16 cellular contexts compared by ENCODE assay signal in the genomic region with DNA sequence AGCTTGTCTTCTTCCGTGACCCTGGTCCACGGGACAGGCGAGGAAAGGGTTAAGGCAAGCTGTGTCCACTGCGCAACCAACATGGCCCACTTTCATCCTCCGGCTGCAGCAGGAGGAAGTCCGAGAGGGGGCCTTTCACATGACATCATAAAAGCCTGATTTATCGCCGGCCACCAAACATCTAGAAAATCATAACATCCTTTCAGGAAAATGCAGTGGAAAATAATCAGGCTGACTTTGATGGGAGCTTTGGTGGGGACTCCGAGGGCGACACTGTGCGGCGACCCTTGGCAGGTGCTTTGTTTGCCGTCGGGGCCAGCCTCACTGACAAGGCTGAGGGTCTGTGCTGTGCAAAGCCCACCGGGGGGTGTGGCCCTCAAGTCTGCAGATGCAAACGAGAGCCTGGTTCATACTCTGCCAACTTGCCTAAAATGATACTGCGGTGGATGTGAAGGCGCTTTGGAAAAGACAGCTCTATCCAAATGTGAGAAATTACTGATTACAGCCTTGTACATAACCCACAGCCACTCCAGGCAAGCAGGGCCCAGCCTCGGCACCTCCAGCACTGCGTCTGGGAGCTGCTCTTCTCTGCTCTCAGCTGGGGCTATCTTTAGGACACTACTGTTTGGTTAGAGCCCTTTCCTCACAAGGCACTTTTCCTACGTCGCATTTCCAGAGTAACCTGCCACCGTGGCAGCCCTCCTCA. TPM values are rescaled to one million over a fixed set of nuclear protein-coding genes. Genes with fewer than 3 reads are reported as not detected.
"Had no signal": no experiment of that assay in that cellular context is flagged by ENCODE, and none has a peak within 500 bp of the region (broad histone marks: within the 10 kb centered on the region; RNA-seq: fewer than 3 reads in every experiment).

No MANE protein-coding gene starts in this region.

- H3K4me3 Mint-ChIP-seq: activated CD8-positive, alpha-beta T cell treated with anti-CD3 and anti-CD28 coated beads, Interleukin-2, amount 10 ng/mL, durations not matched to agents 7 days and 5 days; activated naive CD4-positive, alpha-beta T cell treated with anti-CD3 and anti-CD28 coated beads for 36 hours; activated T-helper 1 cell treated with anti-CD3 and anti-CD28 coated beads, Interleukin-12 subunit alpha, Interleukin-12 subunit beta, Interleukin-2, Interleukin-4 antibody, amounts not matched to agents 30 ng/mL and 10 ng/mL and 1 ng/mL, durations not matched to agents 14 hours and 24 hours and 36 hours; central memory CD8-positive, alpha-beta T cell; dendritic cell treated with granulocyte-macrophage colony-stimulating factor and Interleukin-4, amounts not matched to agents 40 ng/mL and 50 ng/mL, for 4 days; naive B cell; T-helper 1 cell treated with Interleukin-12 subunit alpha and Interleukin-12 subunit beta and Interleukin-4 antibody, amounts not matched to agents 30 μg/mL and 1 μg/mL, for 36 hours; WTC11 had no signal

- H3K36me3 ChIP-seq: esophagus muscularis mucosa, left lung had no signal

- H3K36me3 Mint-ChIP-seq: WTC11 had no signal

- H3K27ac ChIP-seq: left lung had no signal

- ATAC-seq: activated CD8-positive, alpha-beta T cell treated with anti-CD3 and anti-CD28 coated beads, Interleukin-2, amount 10 ng/mL, durations not matched to agents 7 days and 5 days; left lung; SK-N-SH treated with all-trans-retinoic acid at 6 μM for 48 hours; WTC11 had no signal

- H3K27ac Mint-ChIP-seq: activated CD8-positive, alpha-beta T cell treated with anti-CD3 and anti-CD28 coated beads, Interleukin-2, amount 10 ng/mL, durations not matched to agents 7 days and 5 days; activated naive CD4-positive, alpha-beta T cell treated with anti-CD3 and anti-CD28 coated beads for 36 hours; activated T-helper 1 cell treated with anti-CD3 and anti-CD28 coated beads, Interleukin-12 subunit alpha, Interleukin-12 subunit beta, Interleukin-2, Interleukin-4 antibody, amounts not matched to agents 30 ng/mL and 10 ng/mL and 1 ng/mL, durations not matched to agents 14 hours and 24 hours and 36 hours; dendritic cell treated with granulocyte-macrophage colony-stimulating factor and Interleukin-4, amounts not matched to agents 40 ng/mL and 50 ng/mL, for 4 days; T-helper 1 cell treated with Interleukin-12 subunit alpha and Interleukin-12 subunit beta and Interleukin-4 antibody, amounts not matched to agents 30 μg/mL and 1 μg/mL, for 36 hours; WTC11 had no signal

- H3K9me3 ChIP-seq: esophagus muscularis mucosa, left lung had no signal

- H3K4me1 ChIP-seq: left lung had no signal

- H3K4me3 ChIP-seq: esophagus muscularis mucosa, left lung had no signal

- H3K27me3 ChIP-seq: esophagus muscularis mucosa, left lung had no signal

- H3K4me1 Mint-ChIP-seq: central memory CD8-positive, alpha-beta T cell; WTC11 had no signal

- DNase-seq: activated CD4-positive, alpha-beta T cell treated with anti-CD3 and anti-CD28 coated beads for 48 hours; activated CD8-positive, alpha-beta memory T cell treated with anti-CD3 and anti-CD28 coated beads, Interleukin-2, amount 50 U/mL, for 48 hours; activated CD8-positive, alpha-beta T cell treated with anti-CD3 and anti-CD28 coated beads, Interleukin-2, amount 10 ng/mL, durations not matched to agents 7 days and 5 days; activated naive CD4-positive, alpha-beta T cell treated with anti-CD3 and anti-CD28 coated beads for 36 hours; glutamatergic neuron; left lung; naive B cell; stimulated activated CD4-positive, alpha-beta T cell treated with anti-CD3 and anti-CD28 coated beads, Interleukin-12 subunit alpha, Interleukin-12 subunit beta, amount 100 ng/mL, for 4 hours; stimulated activated naive CD4-positive, alpha-beta T cell treated with Interleukin-2 at 50 U/mL for 16 hours had no signal

- H3K9me3 Mint-ChIP-seq: activated naive CD4-positive, alpha-beta T cell treated with anti-CD3 and anti-CD28 coated beads for 36 hours; activated T-helper 1 cell treated with anti-CD3 and anti-CD28 coated beads, Interleukin-12 subunit alpha, Interleukin-12 subunit beta, Interleukin-2, Interleukin-4 antibody, amounts not matched to agents 30 ng/mL and 10 ng/mL and 1 ng/mL, durations not matched to agents 14 hours and 24 hours and 36 hours; central memory CD8-positive, alpha-beta T cell; dendritic cell treated with granulocyte-macrophage colony-stimulating factor and Interleukin-4, amounts not matched to agents 40 ng/mL and 50 ng/mL, for 4 days; naive B cell; T-helper 1 cell treated with Interleukin-12 subunit alpha and Interleukin-12 subunit beta and Interleukin-4 antibody, amounts not matched to agents 30 μg/mL and 1 μg/mL, for 36 hours; WTC11 had no signal

RNA-seq across cellular contexts. Expression of gene FOXC1, which starts 25.7 kb away (rescaled TPM):
- total RNA-seq: activated CD8-positive, alpha-beta T cell treated with anti-CD3 and anti-CD28 coated beads, Interleukin-2, amount 10 ng/mL, durations not matched to agents 7 days and 5 days; activated naive CD4-positive, alpha-beta T cell treated with anti-CD3 and anti-CD28 coated beads for 36 hours had no signal
